ENCODE assay signal across 14 cellular contexts in genomic region chr1:209199371-209199770, GRCh38.
A peak's percentile ranks its signal among the peaks of the same experiment; 100 is the strongest.
DNase-seq lines count a peak whose midpoint lies in the region; ATAC-seq, FAIRE-seq and TF ChIP-seq lines count a peak whose summit lies in the region.
"Had no signal": no experiment of that assay in that cellular context is flagged by ENCODE, and none has a peak within 500 bp of the region (broad histone marks: within the 10 kb centered on the region; RNA-seq: fewer than 3 reads in every experiment).

No MANE protein-coding gene starts in this region.

- H3K9ac ChIP-seq in HUES48 (ENCODE audit: low read depth, low read length) (peak overlapping the region; percentile 49; the same call in 1 of the 2 replicates), astrocyte (ENCODE audit: low read length) (no peak overlapping the region)
- H3K9ac ChIP-seq: KMS-11 had no signal

- H3K4me3 ChIP-seq in HUES48 (ENCODE audit: low read depth, low read length) (peak overlapping the region; percentile 28; the same call in 1 of the 2 replicates), astrocyte (ENCODE audit: insufficient read depth, low read depth, low read length) (no peak overlapping the region), iPS-18c (ENCODE audit: insufficient read depth, low read depth, low read length) (0 out of 2 replicates have a peak overlapping the region, but pooled peaks have one; percentile 17), small intestine (ENCODE audit: low read depth in 1 of 2, low read length in 2 of 2) (no peak overlapping the region)

- DNase-seq in astrocyte (ENCODE audit: low read depth) (no peak), small intestine (peak; percentile 10), AML-193 (lab: John Stamatoyannopoulos, UW) (no peak), RWPE1 (ENCODE audit: low spot score) (no peak)
- no peak for DNase-seq in activated CD8-positive, alpha-beta memory T cell treated with anti-CD3 and anti-CD28 coated beads, Interleukin-2, amount 10 ng/mL, durations not matched to agents 7 days and 5 days
- DNase-seq: NCI-H1436, NCI-H2029 treated with DMSO at 0.1 percent for 48 hours had no signal

- no peak overlapping the region for H3K27ac Mint-ChIP-seq in astrocyte (ENCODE audit: unreplicated experiment)
- H3K27ac Mint-ChIP-seq in activated CD8-positive, alpha-beta memory T cell treated with anti-CD3 and anti-CD28 coated beads, Interleukin-2, amount 10 ng/mL, durations not matched to agents 7 days and 5 days, result no peak overlapping the region
- H3K27ac Mint-ChIP-seq: CD14-positive monocyte had no signal

- H3K9me3 ChIP-seq in HUES48 (ENCODE audit: control insufficient read depth, insufficient read depth, low read length) (peaks cover 22% of the 10 kb centered on the region), astrocyte (ENCODE audit: insufficient read depth, low read depth, low read length) (peaks cover 6% of the 10 kb centered on the region), iPS-18c (ENCODE audit: control insufficient read depth, insufficient read depth, low read length) (no peaks in the 10 kb centered on the region), small intestine (ENCODE audit: control insufficient read depth, low read depth) (peaks cover 2% of the 10 kb centered on the region)

- no peak overlapping the region for H3K4me3 Mint-ChIP-seq in astrocyte (ENCODE audit: unreplicated experiment)
- H3K4me3 Mint-ChIP-seq in activated CD8-positive, alpha-beta memory T cell treated with anti-CD3 and anti-CD28 coated beads, Interleukin-2, amount 10 ng/mL, durations not matched to agents 7 days and 5 days, result no peak overlapping the region
- H3K4me3 Mint-ChIP-seq: CD14-positive monocyte had no signal

- no peak for ATAC-seq in GM18909 (IDR thresholded peaks at IDR 0.05; ENCODE audit: poor library complexity, unreplicated experiment)
- no peak for ATAC-seq in activated CD8-positive, alpha-beta memory T cell treated with anti-CD3 and anti-CD28 coated beads, Interleukin-2, amount 10 ng/mL, durations not matched to agents 7 days and 5 days
- ATAC-seq: Right ventricle myocardium inferior had no signal

- H3K27me3 Mint-ChIP-seq in astrocyte (ENCODE audit: low read depth, unreplicated experiment), result peaks cover 5% of the 10 kb centered on the region
- peaks cover 1% of the 10 kb centered on the region for H3K27me3 Mint-ChIP-seq in activated CD8-positive, alpha-beta memory T cell treated with anti-CD3 and anti-CD28 coated beads, Interleukin-2, amount 10 ng/mL, durations not matched to agents 7 days and 5 days

- peaks cover 11% of the 10 kb centered on the region for H3K9me3 Mint-ChIP-seq in astrocyte (ENCODE audit: unreplicated experiment)
- peaks cover 14% of the 10 kb centered on the region for H3K9me3 Mint-ChIP-seq in activated CD8-positive, alpha-beta memory T cell treated with anti-CD3 and anti-CD28 coated beads, Interleukin-2, amount 10 ng/mL, durations not matched to agents 7 days and 5 days (ENCODE audit: low read depth)

- WGBS in small intestine, 3 donors, result 13 to 49% (median 28%) methylated on average over 10 of the region's 10 CpGs

- peak overlapping the region; percentile 31 for H2AFZ ChIP-seq in astrocyte (ENCODE audit: low read depth, low read length)

- CTCF ChIA-PET in RWPE1 (lab: Yijun Ruan, JAX), result interaction anchor here (0.6 kb wide), 1 partner anchor 225 kb away, joined by 3 read pairs; no protein-coding TSS in a partner anchor
- CTCF ChIA-PET in activated CD8-positive, alpha-beta memory T cell treated with anti-CD3 and anti-CD28 coated beads, Interleukin-2, amount 10 ng/mL, durations not matched to agents 7 days and 5 days (lab: Charles Lee), result no interaction called here

- peaks cover 34% of the 10 kb centered on the region for H3K4me1 ChIP-seq in HUES48 (ENCODE audit: control insufficient read depth, insufficient read depth, low read length)
- no peaks in the 10 kb centered on the region for H3K4me1 ChIP-seq in astrocyte (ENCODE audit: insufficient read depth, low read length)
- H3K4me1 ChIP-seq in small intestine (ENCODE audit: control insufficient read depth in 2 of 2, insufficient read depth in 1 of 2, low read depth in 1 of 2, low read length in 1 of 2), result no peaks in the 10 kb centered on the region

- H3K27ac ChIP-seq in HUES48 (ENCODE audit: low read depth, low read length), result peak overlapping the region; percentile 95
- no peak overlapping the region for H3K27ac ChIP-seq in astrocyte (ENCODE audit: low read depth, low read length)
- no peak overlapping the region for H3K27ac ChIP-seq in small intestine (ENCODE audit: low read depth in 1 of 2, low read length in 1 of 2)
- no peak overlapping the region for H3K27ac ChIP-seq in RWPE1
- H3K27ac ChIP-seq: KMS-11 had no signal

- no peaks in the 10 kb centered on the region for H3K36me3 ChIP-seq in HUES48 (ENCODE audit: control insufficient read depth, insufficient read depth, low read length)
- no peaks in the 10 kb centered on the region for H3K36me3 ChIP-seq in astrocyte (ENCODE audit: insufficient read depth, low read length)
- H3K36me3 ChIP-seq in small intestine (ENCODE audit: control insufficient read depth in 2 of 2, insufficient read depth in 2 of 2, low read length in 2 of 2), result no peaks in the 10 kb centered on the region

- FAIRE-seq in astrocyte (lab: Jason Lieb, UNC) (no peak), small intestine (lab: Jason Lieb, UNC) (no peak)
- FAIRE-seq: A204.1 had no signal

- H3K4me1 Mint-ChIP-seq in astrocyte (ENCODE audit: low read depth, unreplicated experiment), result no peaks in the 10 kb centered on the region
- H3K4me1 Mint-ChIP-seq in activated CD8-positive, alpha-beta memory T cell treated with anti-CD3 and anti-CD28 coated beads, Interleukin-2, amount 10 ng/mL, durations not matched to agents 7 days and 5 days, result no peaks in the 10 kb centered on the region
- H3K4me1 Mint-ChIP-seq: CD14-positive monocyte had no signal

- no peaks in the 10 kb centered on the region for H4K20me1 ChIP-seq in astrocyte (ENCODE audit: insufficient read depth, low read length)

- TF ChIP-seq CTCF in astrocyte (IDR thresholded peaks at IDR 0.05; ENCODE audit: insufficient read depth, low read depth, low read length) (no peak), RWPE1 (conservative IDR thresholded peaks at IDR 0.05; ENCODE audit: low read depth) (no peak)

- peak overlapping the region; percentile 36 for H3K4me2 ChIP-seq in astrocyte (ENCODE audit: low read length)
- H3K4me2 ChIP-seq: KMS-11 had no signal

- H3K79me2 ChIP-seq in astrocyte (ENCODE audit: insufficient read depth, low read length), result no peaks in the 10 kb centered on the region

- H3K27me3 ChIP-seq in HUES48 (ENCODE audit: control insufficient read depth, insufficient read depth, low read length), result no peaks in the 10 kb centered on the region
- H3K27me3 ChIP-seq in astrocyte (ENCODE audit: insufficient read depth, low read length), result no peaks in the 10 kb centered on the region
- no peaks in the 10 kb centered on the region for H3K27me3 ChIP-seq in small intestine (ENCODE audit: control insufficient read depth in 2 of 2, insufficient read depth in 2 of 2, low read length in 2 of 2)

- POLR2A ChIA-PET in RWPE1 (lab: Yijun Ruan, JAX; ENCODE audit: low non-redundant PET), result no interaction called here

- peaks cover 2% of the 10 kb centered on the region for H3K36me3 Mint-ChIP-seq in astrocyte (ENCODE audit: low read depth, unreplicated experiment)
- H3K36me3 Mint-ChIP-seq in activated CD8-positive, alpha-beta memory T cell treated with anti-CD3 and anti-CD28 coated beads, Interleukin-2, amount 10 ng/mL, durations not matched to agents 7 days and 5 days, result no peaks in the 10 kb centered on the region
- H3K36me3 Mint-ChIP-seq: CD14-positive monocyte had no signal

Comparison
In these comparisons a context has a peak if more than half of its experiments do, and no peak if none do; other contexts are left out.
1. H3K4me3 ChIP-seq: peak in HUES48 (single experiment) and iPS-18c (single experiment); none in astrocyte (single experiment) and small intestine (0 of 2).